Comparison of ENCODE assay signal across 33 cellular contexts in genomic region chr6:155499574-155499973, GRCh38. TPM values are rescaled to one million over a fixed set of nuclear protein-coding genes. Genes with fewer than 3 reads are reported as not detected.
"Had no signal": no experiment of that assay in that cellular context is flagged by ENCODE, and none has a peak within 500 bp of the region (broad histone marks: within the 10 kb centered on the region; RNA-seq: fewer than 3 reads in every experiment).

No MANE protein-coding gene starts in this region.

- H3K27me3 Mint-ChIP-seq: dendritic cell treated with granulocyte-macrophage colony-stimulating factor and Interleukin-4, amounts not matched to agents 40 ng/mL and 50 ng/mL, for 4 days had no signal

- H3K27ac Mint-ChIP-seq: dendritic cell treated with granulocyte-macrophage colony-stimulating factor and Interleukin-4, amounts not matched to agents 40 ng/mL and 50 ng/mL, for 4 days; effector memory CD8-positive, alpha-beta T cell; endodermal cell; mesothelial cell of epicardium had no signal

- H3K9me3 ChIP-seq: colonic mucosa had no signal

- H3K27ac ChIP-seq: colonic mucosa, epithelial cell of prostate, esophagus squamous epithelium, gastrocnemius medialis, heart right ventricle, left lung, lower lobe of right lung had no signal

- H3K36me3 Mint-ChIP-seq: mesothelial cell of epicardium had no signal

- DNase-seq: colonic mucosa; cortex of kidney; effector CD8-positive, alpha-beta T cell; effector memory CD8-positive, alpha-beta T cell; endodermal cell; erythroblast; esophagus squamous epithelium; foreskin fibroblast; foreskin melanocyte; gastrocnemius medialis; glutamatergic neuron; head of caudate nucleus; heart right ventricle; hippocampal formation; left cardiac atrium; left lung; left ventricle myocardium superior; lower lobe of right lung; mesenchymal stem cell; mucosa of descending colon had no signal

- FAIRE-seq: endometrium, islet of Langerhans, keratinocyte had no signal

- ATAC-seq: effector memory CD8-positive, alpha-beta T cell; esophagus mucosa; gastrocnemius medialis; heart right ventricle; left cardiac atrium; left lung; left ventricle myocardium superior; lower lobe of right lung; mucosa of descending colon had no signal

- H3K4me3 Mint-ChIP-seq: dendritic cell treated with granulocyte-macrophage colony-stimulating factor and Interleukin-4, amounts not matched to agents 40 ng/mL and 50 ng/mL, for 4 days; effector memory CD8-positive, alpha-beta T cell; endodermal cell; mesothelial cell of epicardium had no signal

- H3K36me3 ChIP-seq: colonic mucosa, esophagus squamous epithelium, gastrocnemius medialis, heart right ventricle, left lung, lower lobe of right lung had no signal

- H3K9me3 Mint-ChIP-seq: effector memory CD8-positive, alpha-beta T cell had no signal

- H3K27me3 ChIP-seq: colonic mucosa, esophagus squamous epithelium, gastrocnemius medialis, heart right ventricle, left lung had no signal

- H3K4me3 ChIP-seq: colonic mucosa, esophagus squamous epithelium, gastrocnemius medialis, heart right ventricle, left lung, lower lobe of right lung, mucosa of descending colon had no signal

- H3K4me1 ChIP-seq: colonic mucosa had no signal

RNA-seq across cellular contexts. Expression of gene NOX3, which starts 43.9 kb away (rescaled TPM):
- total RNA-seq: colonic mucosa, dermis microvascular lymphatic vessel endothelial cell, endodermal cell, esophagus mucosa, esophagus squamous epithelium, gastrocnemius medialis, glomerular endothelial cell, heart right ventricle, left cardiac atrium, left lung, left ventricle myocardium superior, lower leg skin, lower lobe of right lung, lung microvascular endothelial cell, mesenteric fat pad, mesothelial cell of epicardium, mucosa of descending colon, myocyte had no signal
- polyA plus RNA-seq: heart right ventricle, keratinocyte had no signal
